ENCODE assay signal across 25 cellular contexts in the genomic region with DNA sequence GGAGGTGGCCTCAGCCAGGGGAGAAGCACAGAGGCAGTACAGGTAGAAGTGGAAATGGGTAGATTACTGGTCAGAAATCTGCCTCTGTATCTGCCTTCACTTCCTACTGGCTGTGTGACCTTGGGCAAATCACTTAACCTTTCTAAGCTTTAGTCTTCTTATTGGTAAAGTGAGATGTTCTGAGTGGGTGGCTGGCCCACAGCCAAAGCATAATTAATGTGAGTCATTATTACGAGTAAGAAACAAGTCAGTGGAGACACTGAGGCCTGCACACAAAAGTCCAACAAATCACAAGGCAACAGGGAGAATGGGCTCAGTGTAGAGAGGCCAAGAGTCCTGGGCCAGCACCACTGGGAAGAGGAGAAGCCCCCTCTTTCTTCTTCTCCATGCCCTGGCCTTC. TPM values are rescaled to one million over a fixed set of nuclear protein-coding genes. Genes with fewer than 3 reads are reported as not detected.
DNase-seq lines count a peak whose midpoint lies in the region; ATAC-seq and TF ChIP-seq lines count a peak whose summit lies in the region.
"Had no signal": no experiment of that assay in that cellular context is flagged by ENCODE, and none has a peak within 500 bp of the region (broad histone marks: within the 10 kb centered on the region; RNA-seq: fewer than 3 reads in every experiment).

No MANE protein-coding gene starts in this region.

- POLR2A ChIA-PET in activated CD4-positive, alpha-beta T cell treated with anti-CD3 and anti-CD28 coated beads, Interleukin-2, amount 10 ng/mL, durations not matched to agents 7 days and 5 days (lab: Charles Lee): no interaction called here
- POLR2A ChIA-PET in RWPE1 (lab: Yijun Ruan, JAX; ENCODE audit: low non-redundant PET): no interaction called here

- peaks cover 12% of the 10 kb centered on the region for H3K27me3 Mint-ChIP-seq in activated CD4-positive, alpha-beta T cell treated with anti-CD3 and anti-CD28 coated beads, Interleukin-2, amount 10 ng/mL, durations not matched to agents 7 days and 5 days

- H3K36me3 ChIP-seq in osteoblast (ENCODE audit: insufficient read depth, low read length): no peaks in the 10 kb centered on the region
- H3K36me3 ChIP-seq: upper lobe of right lung had no signal

- DNase-seq in activated CD4-positive, alpha-beta T cell treated with anti-CD3 and anti-CD28 coated beads, Interleukin-2, amount 50 U/mL, for 48 hours: peak; percentile 15 to 19
- no peak for DNase-seq in activated CD4-positive, alpha-beta T cell treated with anti-CD3 and anti-CD28 coated beads, Interleukin-2, amount 10 ng/mL, durations not matched to agents 7 days and 5 days
- peak; percentile 2 for DNase-seq in ELR (ENCODE audit: low read depth)
- DNase-seq in RWPE1 (ENCODE audit: low spot score): peak; percentile 54
- peak; percentile 51 for DNase-seq in osteoblast (ENCODE audit: insufficient read length, low spot score, missing footprints)
- DNase-seq in superior temporal gyrus (ENCODE audit: extremely low spot score): no peak
- no peak for DNase-seq in iPS-NIHi11 (ENCODE audit: low spot score)
- DNase-seq: activated naive CD4-positive, alpha-beta T cell treated with anti-CD3 and anti-CD28 coated beads for 36 hours; activated T-cell treated with anti-CD3 and anti-CD28 coated beads, Interleukin-2, amount 50 U/mL, for 1 hour; amniotic stem cell; DND-41; GOT3; hippocampal formation; left cardiac atrium; natural killer cell; NCI-H1417; NCI-H2029; NCI-H524; PC-9; SHP77 treated with DMSO at 0.1 percent for 48 hours; stimulated activated CD4-positive, alpha-beta T cell treated with anti-CD3 and anti-CD28 coated beads, Interleukin-4, amount 100 ng/mL, for 1 hour; upper lobe of right lung had no signal

- no peak overlapping the region for H3K4me3 ChIP-seq in osteoblast (ENCODE audit: insufficient read depth, low read length)
- H3K4me3 ChIP-seq: lung, PC-9, upper lobe of right lung had no signal

- H3K4me1 ChIP-seq in osteoblast (ENCODE audit: insufficient read depth, low read length): peaks cover 17% of the 10 kb centered on the region
- H3K4me1 ChIP-seq: upper lobe of right lung had no signal

- H3K79me2 ChIP-seq in osteoblast (ENCODE audit: insufficient read depth, low read length): no peaks in the 10 kb centered on the region

- TF ChIP-seq CTCF in RWPE1 (conservative IDR thresholded peaks at IDR 0.05; ENCODE audit: low read depth) (no peak), osteoblast (IDR thresholded peaks at IDR 0.05; ENCODE audit: extremely low read depth, low read depth, low read length) (no peak)

- H3K9me3 Mint-ChIP-seq in activated CD4-positive, alpha-beta T cell treated with anti-CD3 and anti-CD28 coated beads, Interleukin-2, amount 10 ng/mL, durations not matched to agents 7 days and 5 days: no peaks in the 10 kb centered on the region
- H3K9me3 Mint-ChIP-seq: activated naive CD4-positive, alpha-beta T cell treated with anti-CD3 and anti-CD28 coated beads for 36 hours; brain; natural killer cell had no signal

- H4K20me1 ChIP-seq in osteoblast (ENCODE audit: insufficient read depth, low read length): no peaks in the 10 kb centered on the region

- CTCF ChIA-PET in activated CD4-positive, alpha-beta T cell treated with anti-CD3 and anti-CD28 coated beads, Interleukin-2, amount 10 ng/mL, durations not matched to agents 7 days and 5 days (lab: Charles Lee): no interaction called here
- CTCF ChIA-PET in RWPE1 (lab: Yijun Ruan, JAX): interaction anchor here (0.7 kb wide), 1 partner anchor 1272 kb away, joined by 4 read pairs; no protein-coding TSS in a partner anchor

- H3K27ac ChIP-seq in RWPE1 (no peak overlapping the region), osteoblast (ENCODE audit: low read depth, low read length) (no peak overlapping the region)
- H3K27ac ChIP-seq: PC-9, upper lobe of right lung had no signal

- H3K27ac Mint-ChIP-seq in activated CD4-positive, alpha-beta T cell treated with anti-CD3 and anti-CD28 coated beads, Interleukin-2, amount 10 ng/mL, durations not matched to agents 7 days and 5 days: no peak overlapping the region
- H3K27ac Mint-ChIP-seq: activated naive CD4-positive, alpha-beta T cell treated with anti-CD3 and anti-CD28 coated beads for 36 hours; brain; natural killer cell had no signal

- H2AFZ ChIP-seq in osteoblast (ENCODE audit: low read length): no peak overlapping the region
- H2AFZ ChIP-seq: PC-9 had no signal

- peaks cover 10% of the 10 kb centered on the region for H3K4me1 Mint-ChIP-seq in activated CD4-positive, alpha-beta T cell treated with anti-CD3 and anti-CD28 coated beads, Interleukin-2, amount 10 ng/mL, durations not matched to agents 7 days and 5 days
- H3K4me1 Mint-ChIP-seq: brain had no signal

- no peaks in the 10 kb centered on the region for H3K27me3 ChIP-seq in osteoblast (ENCODE audit: insufficient read depth, low read length)
- H3K27me3 ChIP-seq: upper lobe of right lung had no signal

- ATAC-seq in GM18867 (IDR thresholded peaks at IDR 0.05; ENCODE audit: unreplicated experiment): no peak
- ATAC-seq: left cardiac atrium, natural killer cell, upper lobe of right lung had no signal

- H3K4me3 Mint-ChIP-seq in activated CD4-positive, alpha-beta T cell treated with anti-CD3 and anti-CD28 coated beads, Interleukin-2, amount 10 ng/mL, durations not matched to agents 7 days and 5 days: no peak overlapping the region
- H3K4me3 Mint-ChIP-seq: activated naive CD4-positive, alpha-beta T cell treated with anti-CD3 and anti-CD28 coated beads for 36 hours; brain; natural killer cell had no signal

- H3K4me2 ChIP-seq in osteoblast (ENCODE audit: insufficient read depth, low read length): no peak overlapping the region
- H3K4me2 ChIP-seq: PC-9 had no signal

- H3K36me3 Mint-ChIP-seq in activated CD4-positive, alpha-beta T cell treated with anti-CD3 and anti-CD28 coated beads, Interleukin-2, amount 10 ng/mL, durations not matched to agents 7 days and 5 days (ENCODE audit: low read depth): no peaks in the 10 kb centered on the region
- H3K36me3 Mint-ChIP-seq: brain, natural killer cell had no signal

- H3K9me3 ChIP-seq in osteoblast (ENCODE audit: low read depth, low read length): no peaks in the 10 kb centered on the region
- H3K9me3 ChIP-seq: upper lobe of right lung had no signal

RNA-seq across cellular contexts. Expression of gene NRN1, which starts 39.1 kb away (rescaled TPM):
- total RNA-seq in activated CD4-positive, alpha-beta T cell treated with anti-CD3 and anti-CD28 coated beads, Interleukin-2, amount 10 ng/mL, durations not matched to agents 7 days and 5 days: 1 to 10 TPM; 7.0 to 8.7 TPM
- 29.5 and 56.1 TPM in 2 replicates for total RNA-seq in osteoblast
- total RNA-seq: natural killer cell, PC-9 had no signal

Comparison
In these comparisons a context has a peak if more than half of its experiments do, and no peak if none do; other contexts are left out.
1. DNase-seq: peak in activated CD4-positive, alpha-beta T cell treated with anti-CD3 and anti-CD28 coated beads, Interleukin-2, amount 50 U/mL, for 48 hours (2 of 2), ELR (single experiment), RWPE1 (single experiment) and osteoblast (single experiment); none in activated CD4-positive, alpha-beta T cell treated with anti-CD3 and anti-CD28 coated beads, Interleukin-2, amount 10 ng/mL, durations not matched to agents 7 days and 5 days (single experiment), superior temporal gyrus (single experiment) and iPS-NIHi11 (single experiment).